ENCODE assay signal across 1 cellular context in genomic region chr10:60942604-60943269, GRCh38.
TF ChIP-seq lines count a peak whose summit lies in the region.

No MANE protein-coding gene starts in this region.

TF ChIP-seq in GM12878, 131 proteins besides CTCF, POLR2A, EP300 and RAD21 (continued from another document):
- peak; percentile 40 for TF ChIP-seq RUNX3 (IDR thresholded peaks at IDR 0.05; ENCODE audit: low read length)
- TF ChIP-seq MTA2 (IDR thresholded peaks at IDR 0.05; ENCODE audit: low read depth), result no peak
- TF ChIP-seq PAX5 (IDR thresholded peaks at IDR 0.05; ENCODE audit: borderline replicate concordance, low read depth, low read length), result no peak
- TF ChIP-seq USF2 (IDR thresholded peaks at IDR 0.05; ENCODE audit: borderline replicate concordance, low read depth, low read length), result no peak
- no peak for TF ChIP-seq CREB1 (IDR thresholded peaks at IDR 0.05; ENCODE audit: low read depth)
- TF ChIP-seq PAX8 (IDR thresholded peaks at IDR 0.05), result no peak
- peak; percentile 54; the same call in 1 of the 2 replicates for TF ChIP-seq ZNF384 (IDR thresholded peaks at IDR 0.05; ENCODE audit: borderline replicate concordance, low read depth, low read length)
- TF ChIP-seq SREBF1 (IDR thresholded peaks at IDR 0.05; ENCODE audit: low read length), result no peak
- TF ChIP-seq, protein P1, sequence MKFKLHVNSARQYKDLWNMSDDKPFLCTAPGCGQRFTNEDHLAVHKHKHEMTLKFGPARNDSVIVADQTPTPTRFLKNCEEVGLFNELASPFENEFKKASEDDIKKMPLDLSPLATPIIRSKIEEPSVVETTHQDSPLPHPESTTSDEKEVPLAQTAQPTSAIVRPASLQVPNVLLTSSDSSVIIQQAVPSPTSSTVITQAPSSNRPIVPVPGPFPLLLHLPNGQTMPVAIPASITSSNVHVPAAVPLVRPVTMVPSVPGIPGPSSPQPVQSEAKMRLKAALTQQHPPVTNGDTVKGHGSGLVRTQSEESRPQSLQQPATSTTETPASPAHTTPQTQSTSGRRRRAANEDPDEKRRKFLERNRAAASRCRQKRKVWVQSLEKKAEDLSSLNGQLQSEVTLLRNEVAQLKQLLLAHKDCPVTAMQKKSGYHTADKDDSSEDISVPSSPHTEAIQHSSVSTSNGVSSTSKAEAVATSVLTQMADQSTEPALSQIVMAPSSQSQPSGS (IDR thresholded peaks at IDR 0.05; ENCODE audit: low read length), result no peak
TF ChIP-seq in GM12878: peak in this region for 3.
